ENCODE assay signal across 36 cellular contexts in the genomic region with DNA sequence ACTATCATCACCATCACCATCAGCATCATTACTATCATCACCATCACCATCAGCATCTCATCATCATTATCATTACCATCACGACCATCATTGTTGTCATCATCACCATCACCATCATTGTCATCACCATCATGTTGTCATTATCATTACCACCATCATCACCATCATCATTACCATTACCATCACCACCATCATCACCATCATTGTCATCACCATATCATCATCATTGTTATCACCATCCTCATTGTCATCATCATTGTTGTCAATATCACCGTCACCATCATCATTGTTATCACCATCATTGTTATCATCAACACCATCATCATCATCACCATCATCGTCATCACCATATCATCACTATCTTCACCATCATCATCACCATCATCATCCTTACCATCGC.
"Had no signal": no experiment of that assay in that cellular context is flagged by ENCODE, and none has a peak within 500 bp of the region (broad histone marks: within the 10 kb centered on the region; RNA-seq: fewer than 3 reads in every experiment).

No MANE protein-coding gene starts in this region.

- H3K36me3 Mint-ChIP-seq: activated CD4-positive, alpha-beta memory T cell treated with anti-CD3 and anti-CD28 coated beads for 36 hours; activated CD8-positive, alpha-beta memory T cell treated with anti-CD3 and anti-CD28 coated beads, Interleukin-2, amount 10 ng/mL, durations not matched to agents 7 days and 5 days; activated naive CD4-positive, alpha-beta T cell treated with anti-CD3 and anti-CD28 coated beads, Interleukin-2, amount 50 U/mL, for 24 hours; activated naive CD8-positive, alpha-beta T cell treated with anti-CD3 and anti-CD28 coated beads for 36 hours had no signal

- H3K27me3 ChIP-seq: ascending aorta, cardiac muscle cell, foreskin keratinocyte had no signal

- H3K36me3 ChIP-seq: ascending aorta, breast epithelium, cardiac muscle cell, esophagus muscularis mucosa, gastrocnemius medialis, heart left ventricle, WERI-Rb-1 had no signal

- H3K27ac Mint-ChIP-seq: activated B cell treated with CpG ODN at 0.5 μM for 24 hours; activated CD4-positive, alpha-beta memory T cell treated with anti-CD3 and anti-CD28 coated beads for 36 hours; activated CD4-positive, alpha-beta T cell treated with anti-CD3 and anti-CD28 coated beads for 36 hours; activated CD4-positive, alpha-beta T cell treated with anti-CD3 and anti-CD28 coated beads, Interleukin-2, amount 10 ng/mL, durations not matched to agents 24 days and 14 days; activated CD8-positive, alpha-beta memory T cell treated with anti-CD3 and anti-CD28 coated beads, Interleukin-2, amount 10 ng/mL, durations not matched to agents 7 days and 5 days; activated CD8-positive, alpha-beta T cell treated with anti-CD3 and anti-CD28 coated beads, Interleukin-2, amount 10 ng/mL, durations not matched to agents 7 days and 5 days; activated naive CD4-positive, alpha-beta T cell treated with anti-CD3 and anti-CD28 coated beads for 36 hours; activated naive CD4-positive, alpha-beta T cell treated with anti-CD3 and anti-CD28 coated beads, Interleukin-2, amount 50 U/mL, for 24 hours; activated naive CD8-positive, alpha-beta T cell treated with anti-CD3 and anti-CD28 coated beads for 36 hours; activated T-helper 1 cell treated with anti-CD3 and anti-CD28 coated beads, Interleukin-12 subunit alpha, Interleukin-12 subunit beta, Interleukin-2, Interleukin-4 antibody, amounts not matched to agents 30 ng/mL and 10 ng/mL and 1 ng/mL, durations not matched to agents 14 hours and 24 hours and 36 hours; activated T-helper 2 cell treated with anti-CD3 and anti-CD28 coated beads, Interferon-gamma antibody, Interleukin-2, Interleukin-4, amounts not matched to agents 10 μg/mL and 5 μg/mL and 100 μg/mL, durations not matched to agents 14 hours and 24 hours and 36 hours; dendritic cell treated with granulocyte-macrophage colony-stimulating factor and Interleukin-4, amounts not matched to agents 40 ng/mL and 50 ng/mL, for 4 days; T-helper 17 cell; T-helper 2 cell treated with Interferon-gamma antibody and Interleukin-4, amounts not matched to agents 5 μg/mL and 100 μg/mL, for 36 hours had no signal

- H3K4me1 ChIP-seq: ascending aorta, breast epithelium, esophagus muscularis mucosa, foreskin keratinocyte, gastrocnemius medialis, heart left ventricle had no signal

- H3K4me1 Mint-ChIP-seq: activated B cell treated with CpG ODN at 0.5 μM for 24 hours; activated CD4-positive, alpha-beta T cell treated with anti-CD3 and anti-CD28 coated beads for 36 hours; activated CD4-positive, alpha-beta T cell treated with anti-CD3 and anti-CD28 coated beads, Interleukin-2, amount 10 ng/mL, durations not matched to agents 24 days and 14 days; activated CD8-positive, alpha-beta memory T cell treated with anti-CD3 and anti-CD28 coated beads, Interleukin-2, amount 10 ng/mL, durations not matched to agents 7 days and 5 days; activated naive CD4-positive, alpha-beta T cell treated with anti-CD3 and anti-CD28 coated beads, Interleukin-2, amount 50 U/mL, for 24 hours; activated naive CD8-positive, alpha-beta T cell treated with anti-CD3 and anti-CD28 coated beads for 36 hours; T-helper 17 cell had no signal

- H3K9me3 Mint-ChIP-seq: activated naive CD4-positive, alpha-beta T cell treated with anti-CD3 and anti-CD28 coated beads, Interleukin-2, amount 50 U/mL, for 24 hours; activated naive CD8-positive, alpha-beta T cell treated with anti-CD3 and anti-CD28 coated beads for 36 hours; dendritic cell treated with granulocyte-macrophage colony-stimulating factor and Interleukin-4, amounts not matched to agents 40 ng/mL and 50 ng/mL, for 4 days had no signal

- DNase-seq: activated B cell treated with CpG ODN at 0.5 μM for 24 hours; activated CD4-positive, alpha-beta memory T cell treated with anti-CD3 and anti-CD28 coated beads for 36 hours; activated CD4-positive, alpha-beta T cell treated with anti-CD3 and anti-CD28 coated beads for 36 hours; activated CD4-positive, alpha-beta T cell treated with anti-CD3 and anti-CD28 coated beads, Interleukin-2, amount 10 ng/mL, durations not matched to agents 24 days and 14 days; activated CD4-positive, CD25-positive, alpha-beta regulatory T cell treated with anti-CD3 and anti-CD28 coated beads, Interleukin-2, amount 50 U/mL, for 72 hours; activated CD8-positive, alpha-beta memory T cell treated with anti-CD3 and anti-CD28 coated beads, Interleukin-2, amount 10 ng/mL, durations not matched to agents 7 days and 5 days; activated CD8-positive, alpha-beta memory T cell treated with anti-CD3 and anti-CD28 coated beads, Interleukin-2, amount 50 U/mL, for 4 hours; activated CD8-positive, alpha-beta T cell treated with anti-CD3 and anti-CD28 coated beads, Interleukin-2, amount 10 ng/mL, durations not matched to agents 7 days and 5 days; activated effector memory CD4-positive, alpha-beta T cell treated with anti-CD3 and anti-CD28 coated beads, Interleukin-2, amount 50 U/mL, for 16 hours; activated naive CD4-positive, alpha-beta T cell treated with anti-CD3 and anti-CD28 coated beads for 36 hours; activated naive CD8-positive, alpha-beta T cell treated with anti-CD3 and anti-CD28 coated beads for 36 hours; activated T-cell treated with anti-CD3 and anti-CD28 coated beads, Interleukin-2, amount 50 U/mL, for 1 hour; activated T-cell treated with anti-CD3 and anti-CD28 coated beads, Interleukin-2, amount 50 U/mL, for 48 hours; central memory CD4-positive, alpha-beta T cell; dorsolateral prefrontal cortex; effector memory CD4-positive, alpha-beta T cell; erythroblast; foreskin keratinocyte; gastrocnemius medialis; glutamatergic neuron; heart left ventricle; T-helper 1 cell; T-helper 17 cell; T1000; WERI-Rb-1 had no signal

- ATAC-seq: activated CD4-positive, alpha-beta T cell treated with anti-CD3 and anti-CD28 coated beads for 36 hours; activated CD8-positive, alpha-beta memory T cell treated with anti-CD3 and anti-CD28 coated beads, Interleukin-2, amount 10 ng/mL, durations not matched to agents 7 days and 5 days; activated CD8-positive, alpha-beta T cell treated with anti-CD3 and anti-CD28 coated beads, Interleukin-2, amount 10 ng/mL, durations not matched to agents 7 days and 5 days; foreskin keratinocyte; gastrocnemius medialis; heart left ventricle; T-helper 17 cell had no signal

- H3K27ac ChIP-seq: ascending aorta, breast epithelium, cardiac muscle cell, coronary artery, esophagus muscularis mucosa, foreskin keratinocyte, gastrocnemius medialis, heart left ventricle, WERI-Rb-1 had no signal

- H3K27me3 Mint-ChIP-seq: activated B cell treated with CpG ODN at 0.5 μM for 24 hours; activated CD4-positive, alpha-beta T cell treated with anti-CD3 and anti-CD28 coated beads, Interleukin-2, amount 10 ng/mL, durations not matched to agents 24 days and 14 days; activated CD8-positive, alpha-beta memory T cell treated with anti-CD3 and anti-CD28 coated beads, Interleukin-2, amount 10 ng/mL, durations not matched to agents 7 days and 5 days; activated naive CD4-positive, alpha-beta T cell treated with anti-CD3 and anti-CD28 coated beads, Interleukin-2, amount 50 U/mL, for 24 hours; activated naive CD8-positive, alpha-beta T cell treated with anti-CD3 and anti-CD28 coated beads for 36 hours; brain; T-helper 17 cell had no signal

- H3K9me3 ChIP-seq: ascending aorta, breast epithelium, esophagus muscularis mucosa, gastrocnemius medialis, heart left ventricle had no signal

- H3K4me3 ChIP-seq: ascending aorta, breast epithelium, cardiac muscle cell, coronary artery, dorsolateral prefrontal cortex, esophagus muscularis mucosa, gastrocnemius medialis, heart left ventricle had no signal

- H3K4me3 Mint-ChIP-seq: activated B cell treated with CpG ODN at 0.5 μM for 24 hours; activated CD4-positive, alpha-beta memory T cell treated with anti-CD3 and anti-CD28 coated beads for 36 hours; activated CD4-positive, alpha-beta T cell treated with anti-CD3 and anti-CD28 coated beads for 36 hours; activated CD4-positive, alpha-beta T cell treated with anti-CD3 and anti-CD28 coated beads, Interleukin-2, amount 10 ng/mL, durations not matched to agents 24 days and 14 days; activated CD8-positive, alpha-beta memory T cell treated with anti-CD3 and anti-CD28 coated beads, Interleukin-2, amount 10 ng/mL, durations not matched to agents 7 days and 5 days; activated CD8-positive, alpha-beta T cell treated with anti-CD3 and anti-CD28 coated beads, Interleukin-2, amount 10 ng/mL, durations not matched to agents 7 days and 5 days; activated naive CD4-positive, alpha-beta T cell treated with anti-CD3 and anti-CD28 coated beads for 36 hours; activated naive CD4-positive, alpha-beta T cell treated with anti-CD3 and anti-CD28 coated beads, Interleukin-2, amount 50 U/mL, for 24 hours; activated naive CD8-positive, alpha-beta T cell treated with anti-CD3 and anti-CD28 coated beads for 36 hours; activated T-helper 1 cell treated with anti-CD3 and anti-CD28 coated beads, Interleukin-12 subunit alpha, Interleukin-12 subunit beta, Interleukin-2, Interleukin-4 antibody, amounts not matched to agents 30 ng/mL and 10 ng/mL and 1 ng/mL, durations not matched to agents 14 hours and 24 hours and 36 hours; dendritic cell treated with granulocyte-macrophage colony-stimulating factor and Interleukin-4, amounts not matched to agents 40 ng/mL and 50 ng/mL, for 4 days; T-helper 17 cell; T-helper 2 cell treated with Interferon-gamma antibody and Interleukin-4, amounts not matched to agents 5 μg/mL and 100 μg/mL, for 36 hours had no signal
